ENCODE assay signal across 10 cellular contexts in the genomic region with DNA sequence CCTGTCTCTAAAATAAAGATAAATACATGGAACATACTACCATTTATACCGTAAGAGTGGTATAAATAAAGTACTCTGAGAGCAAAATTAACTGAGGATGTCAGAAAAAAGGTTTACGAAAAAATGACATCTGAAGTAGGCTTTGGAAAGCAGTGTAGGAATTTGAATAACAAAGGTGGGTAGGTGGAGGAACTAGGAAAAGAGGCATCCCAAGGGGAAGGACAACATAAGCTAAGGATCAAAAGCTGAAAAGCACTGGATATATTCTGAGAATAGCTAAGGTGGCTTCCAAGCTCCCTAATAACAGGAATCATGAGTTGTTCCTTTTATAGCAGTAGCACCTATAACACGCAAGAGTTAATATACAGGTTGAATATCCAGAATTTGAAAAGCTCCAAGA.
"Had no signal": no experiment of that assay in that cellular context is flagged by ENCODE, and none has a peak within 500 bp of the region (broad histone marks: within the 10 kb centered on the region; RNA-seq: fewer than 3 reads in every experiment).

No MANE protein-coding gene starts in this region.

- ATAC-seq: HCT116, HepG2 had no signal

- H3K9me3 Mint-ChIP-seq: HFFc6 had no signal

- H3K4me3 Mint-ChIP-seq: HFFc6, IgD-negative memory B cell had no signal

- H3K27me3 Mint-ChIP-seq: IgD-negative memory B cell had no signal

- H3K36me3 ChIP-seq: HAP-1 had no signal

- H3K9me3 ChIP-seq: HAP-1 had no signal

- H3K27ac ChIP-seq: HL-60 had no signal

- DNase-seq: GOT3, H7, HFFc6, Kasumi-1, KG1 had no signal

- H3K27ac Mint-ChIP-seq: HFFc6, IgD-negative memory B cell had no signal

- H3K4me3 ChIP-seq: HAP-1 had no signal

- H3K4me1 Mint-ChIP-seq: IgD-negative memory B cell had no signal
